ENCODE assay signal across 30 cellular contexts in genomic region chr10:44684641-44685040, GRCh38.
"Had no signal": no experiment of that assay in that cellular context is flagged by ENCODE, and none has a peak within 500 bp of the region (broad histone marks: within the 10 kb centered on the region; RNA-seq: fewer than 3 reads in every experiment).

No MANE protein-coding gene starts in this region.

- H3K36me3 ChIP-seq: gastroesophageal sphincter, heart left ventricle, lower lobe of right lung, ovary, right lobe of liver, suprapubic skin, vagina had no signal

- H3K4me3 ChIP-seq: gastroesophageal sphincter, heart left ventricle, hepatocyte, lower lobe of right lung, ovary, psoas muscle, right lobe of liver, smooth muscle cell, suprapubic skin, vagina had no signal

- H3K4me3 Mint-ChIP-seq: dendritic cell treated with granulocyte-macrophage colony-stimulating factor and Interleukin-4, amounts not matched to agents 40 ng/mL and 50 ng/mL, for 4 days; endodermal cell; naive thymus-derived CD8-positive, alpha-beta T cell; stimulated activated naive CD8-positive, alpha-beta T cell treated with anti-CD3 and anti-CD28 coated beads, Interleukin-15, amount 100 ng/mL, for 72 hours had no signal

- H3K27me3 Mint-ChIP-seq: dendritic cell treated with granulocyte-macrophage colony-stimulating factor and Interleukin-4, amounts not matched to agents 40 ng/mL and 50 ng/mL, for 4 days; stimulated activated naive CD8-positive, alpha-beta T cell treated with anti-CD3 and anti-CD28 coated beads, Interleukin-15, amount 100 ng/mL, for 72 hours had no signal

- H3K27me3 ChIP-seq: foreskin keratinocyte, gastroesophageal sphincter, heart left ventricle, hepatocyte, ovary, right lobe of liver, suprapubic skin, vagina had no signal

- H3K36me3 Mint-ChIP-seq: naive thymus-derived CD8-positive, alpha-beta T cell had no signal

- DNase-seq: effector CD8-positive, alpha-beta T cell; endodermal cell; foreskin keratinocyte; heart left ventricle; left colon; left ventricle myocardium superior; lower lobe of right lung; naive thymus-derived CD8-positive, alpha-beta T cell; occipital lobe; ovary; posterior cingulate gyrus; psoas muscle; retina; right lobe of liver; stimulated activated CD4-positive, alpha-beta T cell treated with anti-CD3 and anti-CD28 coated beads, Interleukin-12 subunit alpha, Interleukin-12 subunit beta, amount 100 ng/mL, for 4 hours; stimulated activated CD4-positive, alpha-beta T cell treated with anti-CD3 and anti-CD28 coated beads, Interleukin-1b, Interleukin-23, amount 100 ng/mL, for 48 hours; stimulated activated CD4-positive, alpha-beta T cell treated with anti-CD3 and anti-CD28 coated beads, Interleukin-4, amount 100 ng/mL, for 1 hour; stimulated activated CD8-positive, alpha-beta memory T cell treated with anti-CD3 and anti-CD28 coated beads, Interleukin-4, amount 100 ng/mL, for 48 hours; stimulated activated naive CD4-positive, alpha-beta T cell; stimulated activated naive CD8-positive, alpha-beta T cell treated with anti-CD3 and anti-CD28 coated beads, Interleukin-15, amount 100 ng/mL, for 72 hours; trophoblast cell had no signal

- H3K4me1 Mint-ChIP-seq: endodermal cell; naive thymus-derived CD8-positive, alpha-beta T cell; stimulated activated naive CD8-positive, alpha-beta T cell treated with anti-CD3 and anti-CD28 coated beads, Interleukin-15, amount 100 ng/mL, for 72 hours had no signal

- H3K79me2 ChIP-seq: hepatocyte had no signal

- H3K4me2 ChIP-seq: hepatocyte, smooth muscle cell had no signal

- H3K27ac Mint-ChIP-seq: dendritic cell treated with granulocyte-macrophage colony-stimulating factor and Interleukin-4, amounts not matched to agents 40 ng/mL and 50 ng/mL, for 4 days; endodermal cell; naive thymus-derived CD8-positive, alpha-beta T cell; stimulated activated naive CD8-positive, alpha-beta T cell treated with anti-CD3 and anti-CD28 coated beads, Interleukin-15, amount 100 ng/mL, for 72 hours had no signal

- ATAC-seq: esophagus mucosa; foreskin keratinocyte; gastroesophageal sphincter; left colon; lower lobe of right lung; naive thymus-derived CD8-positive, alpha-beta T cell; psoas muscle; right lobe of liver; stimulated activated naive CD8-positive, alpha-beta T cell treated with anti-CD3 and anti-CD28 coated beads, Interleukin-15, amount 100 ng/mL, for 72 hours had no signal

- H3K27ac ChIP-seq: epithelial cell of prostate, foreskin keratinocyte, gastroesophageal sphincter, hepatocyte, lower lobe of right lung, ovary, psoas muscle, right lobe of liver, suprapubic skin, vagina had no signal

- H2AFZ ChIP-seq: hepatocyte had no signal

- H3K9me3 ChIP-seq: gastroesophageal sphincter, heart left ventricle, lower lobe of right lung, ovary, psoas muscle, right lobe of liver, suprapubic skin, vagina had no signal

- H3K9me3 Mint-ChIP-seq: dendritic cell treated with granulocyte-macrophage colony-stimulating factor and Interleukin-4, amounts not matched to agents 40 ng/mL and 50 ng/mL, for 4 days; endodermal cell; naive thymus-derived CD8-positive, alpha-beta T cell; stimulated activated naive CD8-positive, alpha-beta T cell treated with anti-CD3 and anti-CD28 coated beads, Interleukin-15, amount 100 ng/mL, for 72 hours had no signal

- H3K4me1 ChIP-seq: foreskin keratinocyte, gastroesophageal sphincter, lower lobe of right lung, psoas muscle, right lobe of liver, suprapubic skin, vagina had no signal

- FAIRE-seq: colon had no signal
